11 cellular contexts compared by ENCODE assay signal in genomic region chr7:28068811-28069216, GRCh38.
DNase-seq lines count a peak whose midpoint lies in the region; ATAC-seq and TF ChIP-seq lines count a peak whose summit lies in the region.
"Had no signal": no experiment of that assay in that cellular context is flagged by ENCODE, and none has a peak within 500 bp of the region (broad histone marks: within the 10 kb centered on the region; RNA-seq: fewer than 3 reads in every experiment).

No MANE protein-coding gene starts in this region.

- no peak for ATAC-seq in stimulated activated memory B cell treated with anti-CD40 and anti-IgM and Interleukin-4, amounts not matched to agents 10 μg/mL and 1 μg/mL and 100 μg/mL, for 72 hours

- peaks cover 77% of the 10 kb centered on the region for H3K4me1 Mint-ChIP-seq in brain
- H3K4me1 Mint-ChIP-seq in stimulated activated memory B cell treated with anti-CD40 and anti-IgM and Interleukin-4, amounts not matched to agents 10 μg/mL and 1 μg/mL and 100 μg/mL, for 72 hours: peaks cover 44% of the 10 kb centered on the region

- peak overlapping the region in 4 of 5 experiments; percentile 47 to 95 (median 91) for H3K27ac Mint-ChIP-seq in brain
- H3K27ac Mint-ChIP-seq in stimulated activated memory B cell treated with anti-CD40 and anti-IgM and Interleukin-4, amounts not matched to agents 10 μg/mL and 1 μg/mL and 100 μg/mL, for 72 hours: no peak overlapping the region
- H3K27ac Mint-ChIP-seq: activated T-helper 1 cell treated with anti-CD3 and anti-CD28 coated beads, Interleukin-12 subunit alpha, Interleukin-12 subunit beta, Interleukin-2, Interleukin-4 antibody, amounts not matched to agents 30 ng/mL and 10 ng/mL and 1 ng/mL, durations not matched to agents 14 hours and 24 hours and 36 hours; IgD-negative memory B cell had no signal

- peak; percentile 59 for DNase-seq in AG20443 (ENCODE audit: low spot score)
- DNase-seq in NCI-H1092 treated with DMSO at 0.1 percent for 48 hours (lab: John Stamatoyannopoulos, UW): peak; percentile 74
- no peak for DNase-seq in stimulated activated CD8-positive, alpha-beta memory T cell treated with anti-CD3 and anti-CD28 coated beads, Interleukin-4, amount 100 ng/mL, for 48 hours
- DNase-seq in stimulated activated CD4-positive, alpha-beta T cell treated with anti-CD3 and anti-CD28 coated beads, Interleukin-1b, Interleukin-23, amount 100 ng/mL, for 48 hours: no peak
- no peak for DNase-seq in Kasumi-1 (lab: John Stamatoyannopoulos, UW)

- no peak overlapping the region for H3K4me3 ChIP-seq in muscle layer of duodenum (ENCODE audit: low read depth in 1 of 2, low read length in 2 of 2)

- no peaks in the 10 kb centered on the region for H3K27me3 ChIP-seq in muscle layer of duodenum (ENCODE audit: low read depth, low read length)

- no peaks in the 10 kb centered on the region for H3K9me3 ChIP-seq in muscle layer of duodenum (ENCODE audit: control insufficient read depth in 1 of 2, low read length in 2 of 2)

- H3K9me3 Mint-ChIP-seq in brain: no peaks in the 10 kb centered on the region
- no peaks in the 10 kb centered on the region for H3K9me3 Mint-ChIP-seq in stimulated activated memory B cell treated with anti-CD40 and anti-IgM and Interleukin-4, amounts not matched to agents 10 μg/mL and 1 μg/mL and 100 μg/mL, for 72 hours
- H3K9me3 Mint-ChIP-seq: activated T-helper 1 cell treated with anti-CD3 and anti-CD28 coated beads, Interleukin-12 subunit alpha, Interleukin-12 subunit beta, Interleukin-2, Interleukin-4 antibody, amounts not matched to agents 30 ng/mL and 10 ng/mL and 1 ng/mL, durations not matched to agents 14 hours and 24 hours and 36 hours; CD14-positive monocyte; IgD-negative memory B cell had no signal

- no peaks in the 10 kb centered on the region for H3K36me3 ChIP-seq in muscle layer of duodenum (ENCODE audit: control insufficient read depth in 1 of 2, insufficient read depth in 2 of 2, low read length in 2 of 2)

- H3K4me1 ChIP-seq in muscle layer of duodenum (ENCODE audit: control insufficient read depth in 1 of 2, insufficient read depth in 2 of 2, low read length in 2 of 2): peaks cover 12 to 32% of the 10 kb centered on the region in 2 donors

- no peaks in the 10 kb centered on the region for H3K36me3 Mint-ChIP-seq in brain
- peaks cover 15% of the 10 kb centered on the region for H3K36me3 Mint-ChIP-seq in stimulated activated memory B cell treated with anti-CD40 and anti-IgM and Interleukin-4, amounts not matched to agents 10 μg/mL and 1 μg/mL and 100 μg/mL, for 72 hours

- peak overlapping the region; percentile 27 for H3K27ac ChIP-seq in muscle layer of duodenum (ENCODE audit: low read length)

- H3K4me3 Mint-ChIP-seq in brain: peak overlapping the region in 3 of 5 experiments; percentile 7 to 38 (median 32)
- H3K4me3 Mint-ChIP-seq in stimulated activated memory B cell treated with anti-CD40 and anti-IgM and Interleukin-4, amounts not matched to agents 10 μg/mL and 1 μg/mL and 100 μg/mL, for 72 hours: no peak overlapping the region
- H3K4me3 Mint-ChIP-seq: activated T-helper 1 cell treated with anti-CD3 and anti-CD28 coated beads, Interleukin-12 subunit alpha, Interleukin-12 subunit beta, Interleukin-2, Interleukin-4 antibody, amounts not matched to agents 30 ng/mL and 10 ng/mL and 1 ng/mL, durations not matched to agents 14 hours and 24 hours and 36 hours; CD14-positive monocyte; IgD-negative memory B cell had no signal

- TF ChIP-seq CTCF in brain (conservative IDR thresholded peaks at IDR 0.05): no peak

- peaks cover 3% of the 10 kb centered on the region for H3K27me3 Mint-ChIP-seq in brain
- no peaks in the 10 kb centered on the region for H3K27me3 Mint-ChIP-seq in stimulated activated memory B cell treated with anti-CD40 and anti-IgM and Interleukin-4, amounts not matched to agents 10 μg/mL and 1 μg/mL and 100 μg/mL, for 72 hours
- H3K27me3 Mint-ChIP-seq: IgD-negative memory B cell had no signal

Comparison
In these comparisons a context has a peak if more than half of its experiments do, and no peak if none do; other contexts are left out.
1. DNase-seq: peak in AG20443 (single experiment) and NCI-H1092 treated with DMSO at 0.1 percent for 48 hours (single experiment); none in stimulated activated CD8-positive, alpha-beta memory T cell treated with anti-CD3 and anti-CD28 coated beads, Interleukin-4, amount 100 ng/mL, for 48 hours (single experiment), stimulated activated CD4-positive, alpha-beta T cell treated with anti-CD3 and anti-CD28 coated beads, Interleukin-1b, Interleukin-23, amount 100 ng/mL, for 48 hours (single experiment) and Kasumi-1 (0 of 2).